ENCODE assay signal across 8 cellular contexts in genomic region chr6:33711140-33712129, GRCh38.
DNase-seq lines count a peak whose midpoint lies in the region; ATAC-seq and TF ChIP-seq lines count a peak whose summit lies in the region.

UQCC2 (minus strand) TSS chr6:33711700; CDS start chr6:33711686, 14 bp downstream.

- no peaks in the 10 kb centered on the region for H3K27me3 Mint-ChIP-seq in central memory CD8-positive, alpha-beta T cell

- DNase-seq in AG09319 (ENCODE audit: extremely low read depth, low read depth), result peak; percentile 91
- DNase-seq in NCI-H446 (lab: John Stamatoyannopoulos, UW), result peak; percentile 92 to 98
- peak; percentile 93 for DNase-seq in activated CD4-positive, CD25-positive, alpha-beta regulatory T cell treated with anti-CD3 and anti-CD28 coated beads, Interleukin-2, amount 50 U/mL, for 16 hours (ENCODE audit: low read depth, low spot score)
- peak; percentile 93 to 95 for DNase-seq in central memory CD8-positive, alpha-beta T cell (ENCODE audit: low spot score in 2 of 2)
- DNase-seq in islet precursor cell, result peak; percentile 97
- DNase-seq in stimulated activated CD4-positive, alpha-beta T cell treated with anti-CD3 and anti-CD28 coated beads, Interleukin-12 subunit alpha, Interleukin-12 subunit beta, amount 100 ng/mL, for 48 hours (ENCODE audit: low read depth in 2 of 3, low spot score in 1 of 3), result peak; percentile 94 to 97 (median 96)

- H3K36me3 Mint-ChIP-seq in central memory CD8-positive, alpha-beta T cell (ENCODE audit: insufficient read depth), result peaks cover 16% of the 10 kb centered on the region

- H3K27ac Mint-ChIP-seq in central memory CD8-positive, alpha-beta T cell (ENCODE audit: low read depth), result peak within 1 kb of the TSS; percentile 97

- TF ChIP-seq CTCF in AG09319 (IDR thresholded peaks at IDR 0.05; ENCODE audit: low read depth, low read length), result peak; percentile 71

- ATAC-seq in GM19025 (IDR thresholded peaks at IDR 0.05; ENCODE audit: low read depth, unreplicated experiment) (peak; percentile 93), HG03342 (IDR thresholded peaks at IDR 0.05; ENCODE audit: unreplicated experiment) (peak; percentile 77)
- ATAC-seq in central memory CD8-positive, alpha-beta T cell (replicated peaks; ENCODE audit: extremely low read depth, poor library complexity, severe bottlenecking), result peak; percentile 96

- H3K4me3 Mint-ChIP-seq in central memory CD8-positive, alpha-beta T cell, result peak within 1 kb of the TSS; percentile 98

- H3K4me1 Mint-ChIP-seq in central memory CD8-positive, alpha-beta T cell, result peaks cover 25% of the 10 kb centered on the region

- no peaks in the 10 kb centered on the region for H3K9me3 Mint-ChIP-seq in central memory CD8-positive, alpha-beta T cell

Comparison
In these comparisons a context has a peak if more than half of its experiments do, and no peak if none do; other contexts are left out.
1. Peak in every context shown above with its lines: DNase-seq and ATAC-seq.